ENCODE assay signal across 21 cellular contexts in the genomic region with DNA sequence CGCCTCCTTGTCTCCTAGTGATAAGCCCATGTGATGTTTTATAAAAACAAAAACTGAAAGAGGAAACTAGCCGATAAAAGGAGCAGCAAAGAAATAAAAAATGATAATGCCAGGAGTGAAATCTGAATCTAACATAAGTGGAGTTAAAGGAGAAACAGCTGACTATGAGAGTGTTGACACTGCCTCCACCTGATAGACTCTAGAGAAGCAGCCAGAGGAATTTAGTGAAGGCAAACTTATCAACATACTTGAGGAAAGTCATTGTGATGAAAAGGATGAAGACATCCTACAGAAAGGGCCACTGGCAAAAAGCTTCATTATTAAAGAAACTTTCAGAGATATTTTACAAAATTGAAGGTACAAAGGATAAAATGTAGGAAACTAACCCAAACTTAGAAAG. TPM values are rescaled to one million over a fixed set of nuclear protein-coding genes. Genes with fewer than 3 reads are reported as not detected.
DNase-seq lines count a peak whose midpoint lies in the region; ATAC-seq and TF ChIP-seq lines count a peak whose summit lies in the region.
"Had no signal": no experiment of that assay in that cellular context is flagged by ENCODE, and none has a peak within 500 bp of the region (broad histone marks: within the 10 kb centered on the region; RNA-seq: fewer than 3 reads in every experiment).

No MANE protein-coding gene starts in this region.

- BruUV-seq in PC-9 (replicated peaks; lab: Mats Ljungman, UMichigan) (no TSS peak), A673 (replicated peaks; lab: Mats Ljungman, UMichigan) (no TSS peak)

- H3K36me3 ChIP-seq in SK-N-SH (replicated peaks in 1 of 2; ENCODE audit: control insufficient read depth in 1 of 2, insufficient read depth in 2 of 2, low read length in 1 of 2) (no peaks in the 10 kb centered on the region), PC-9 (ENCODE audit: low read depth) (no peaks in the 10 kb centered on the region), endodermal cell (ENCODE audit: control insufficient read depth, insufficient read depth, low read length) (no peaks in the 10 kb centered on the region), A673 (ENCODE audit: insufficient read depth, low read length, poor library complexity, severe bottlenecking) (no peaks in the 10 kb centered on the region), spleen (no peaks in the 10 kb centered on the region)

- H3K79me2 ChIP-seq in SK-N-SH (ENCODE audit: insufficient read depth) (no peaks in the 10 kb centered on the region), PC-9 (ENCODE audit: low read depth) (no peaks in the 10 kb centered on the region)

- H3K27me3 ChIP-seq in SK-N-SH (ENCODE audit: insufficient read depth) (no peaks in the 10 kb centered on the region), PC-9 (ENCODE audit: insufficient read depth, low read depth) (no peaks in the 10 kb centered on the region), endodermal cell (ENCODE audit: control insufficient read depth, insufficient read depth, low read length, poor library complexity, severe bottlenecking) (peaks cover 14% of the 10 kb centered on the region), A673 (replicated peaks; ENCODE audit: insufficient read depth, low read depth, low read length, poor library complexity) (no peaks in the 10 kb centered on the region), spleen (replicated peaks in 1 of 7) (peaks cover 0 to 56% (median 18%) of the 10 kb centered on the region in 7 donors)

- peaks cover 14% of the 10 kb centered on the region for H3K9me3 Mint-ChIP-seq in endodermal cell
- H3K9me3 Mint-ChIP-seq: IgD-negative memory B cell had no signal

- H3K4me1 ChIP-seq in SK-N-SH (ENCODE audit: control insufficient read depth in 1 of 2, insufficient read depth in 2 of 2, low read depth in 1 of 2, low read length in 1 of 2) (no peaks in the 10 kb centered on the region), PC-9 (replicated peaks; ENCODE audit: insufficient read depth) (no peaks in the 10 kb centered on the region), endodermal cell (ENCODE audit: control insufficient read depth, insufficient read depth, low read length) (peaks cover 2% of the 10 kb centered on the region), A673 (ENCODE audit: insufficient read depth, low read length, poor library complexity, severe bottlenecking) (no peaks in the 10 kb centered on the region), spleen (peaks cover 0 to 7% (median 0%) of the 10 kb centered on the region in 6 donors)
- H3K4me1 ChIP-seq: Caco-2 had no signal

- peaks cover 29% of the 10 kb centered on the region for H3K27me3 Mint-ChIP-seq in endodermal cell (ENCODE audit: insufficient read depth)

- H3K9me3 ChIP-seq in SK-N-SH (no peaks in the 10 kb centered on the region), PC-9 (ENCODE audit: insufficient read depth, low read depth) (no peaks in the 10 kb centered on the region), endodermal cell (ENCODE audit: control insufficient read depth, low read length) (peaks cover 11% of the 10 kb centered on the region), A673 (ENCODE audit: low read depth, low read length, poor library complexity, severe bottlenecking) (no peaks in the 10 kb centered on the region), spleen (no peaks in the 10 kb centered on the region)
- H3K9me3 ChIP-seq: Caco-2 had no signal

- TF ChIP-seq CTCF in SK-N-SH (IDR thresholded peaks at IDR 0.05): no peak
- TF ChIP-seq CTCF in PC-9 (conservative IDR thresholded peaks at IDR 0.05): no peak
- peak; percentile 16 for TF ChIP-seq CTCF in endodermal cell (conservative IDR thresholded peaks at IDR 0.05)
- no peak for TF ChIP-seq CTCF in A673 (conservative IDR thresholded peaks at IDR 0.05; ENCODE audit: low read depth, low read length)
- TF ChIP-seq CTCF in spleen (IDR thresholded peaks at IDR 0.05 in 8 of 11, conservative IDR thresholded peaks at IDR 0.05 in 3 of 11): no peak

- no peak for DNase-seq in SK-N-SH
- no peak for DNase-seq in PC-9
- DNase-seq in endodermal cell: no peak
- DNase-seq in activated CD4-positive, CD25-positive, alpha-beta regulatory T cell treated with anti-CD3 and anti-CD28 coated beads, Interleukin-2, amount 50 U/mL, for 72 hours: no peak
- no peak for DNase-seq in A673 (ENCODE audit: low spot score)
- no peak for DNase-seq in spleen
- DNase-seq: Caco-2; CD4-positive, CD25-positive, alpha-beta regulatory T cell; DMS79; HCEC 1CT; NCI-H1105 treated with DMSO at 0.1 percent for 48 hours; NCI-H1694 treated with DMSO at 0.1 percent for 48 hours; NCI-H2171 treated with DMSO at 0.1 percent for 48 hours; NCI-H446 treated with DMSO at 0.1 percent for 48 hours; NCI-H774; Right ventricle myocardium superior had no signal

- H3K36me3 Mint-ChIP-seq in endodermal cell (ENCODE audit: low read depth): no peaks in the 10 kb centered on the region
- H3K36me3 Mint-ChIP-seq: IgD-negative memory B cell had no signal

- intact Hi-C loops in PC-9 (cut with micrococcal nuclease; ENCODE audit: unreplicated experiment): no loop called here
- intact Hi-C loops in A673 (cut with micrococcal nuclease; ENCODE audit: unreplicated experiment): no loop called here
- intact Hi-C loops in spleen (cut with DNase I; ENCODE audit: low total_unique reads): no loop called here

- H4K20me1 ChIP-seq in SK-N-SH (ENCODE audit: insufficient read depth) (no peaks in the 10 kb centered on the region), PC-9 (ENCODE audit: insufficient read depth) (no peaks in the 10 kb centered on the region)

- H3K4me3 Mint-ChIP-seq in endodermal cell: no peak overlapping the region
- H3K4me3 Mint-ChIP-seq: CD4-positive, CD25-positive, alpha-beta regulatory T cell; IgD-negative memory B cell had no signal

- peak; percentile 46; the same call in 2 of the 3 replicates for ATAC-seq in SK-N-SH treated with all-trans-retinoic acid at 6 μM for 48 hours

- no peak for TF ChIP-seq RAD21 in SK-N-SH (IDR thresholded peaks at IDR 0.05; ENCODE audit: low read length)

- no peak for TF ChIP-seq EP300 in SK-N-SH (IDR thresholded peaks at IDR 0.05; ENCODE audit: borderline replicate concordance in 1 of 2, low read depth in 1 of 2, low read length in 1 of 2)

- no peak overlapping the region for H3K4me2 ChIP-seq in SK-N-SH
- 0 out of 2 replicates have a peak overlapping the region, but pooled peaks have one; percentile 62 for H3K4me2 ChIP-seq in PC-9

- WGBS in SK-N-SH (ENCODE audit: low lambda C conversion rate): 76% methylated on average over 2 of the region's 2 CpGs
- WGBS in endodermal cell (ENCODE audit: insufficient coverage in 1 of 2, insufficient read length in 1 of 2), 2 experiments: 85 to 94% methylated on average over 2 of the region's 2 CpGs
- 70 to 86% (median 80%) methylated on average over 2 of the region's 2 CpGs for WGBS in spleen, 5 donors

- H3K4me3 ChIP-seq in SK-N-SH (ENCODE audit: low read depth in 2 of 2, low read length in 1 of 2) (no peak overlapping the region), PC-9 (no peak overlapping the region), endodermal cell (ENCODE audit: low read length) (no peak overlapping the region), A673 (ENCODE audit: low read depth, low read length, poor library complexity, severe bottlenecking) (no peak overlapping the region), spleen (no peak overlapping the region)

- H3K27ac ChIP-seq in SK-N-SH (ENCODE audit: low read depth in 2 of 2, low read length in 1 of 2): no peak overlapping the region
- H3K27ac ChIP-seq in PC-9: no peak overlapping the region
- H3K27ac ChIP-seq in endodermal cell (ENCODE audit: low read depth, low read length): no peak overlapping the region
- H3K27ac ChIP-seq in A673 (ENCODE audit: low read depth, low read length, poor library complexity, severe bottlenecking): no peak overlapping the region
- H3K27ac ChIP-seq in spleen: no peak overlapping the region
- H3K27ac ChIP-seq: HL-60 had no signal

- TF ChIP-seq POLR2A in spleen (IDR thresholded peaks at IDR 0.05): no peak

- H3F3A ChIP-seq in SK-N-SH (replicated peaks; ENCODE audit: insufficient read depth) (peaks cover 9% of the 10 kb centered on the region), PC-9 (ENCODE audit: insufficient read depth, low read depth) (0 out of 2 replicates have a peak, but pooled peaks cover 4% of the 10 kb centered on the region)

- CTCF ChIA-PET in SK-N-SH (lab: Yijun Ruan, JAX) (interaction anchor here (0.7 kb wide), 1 partner anchor 994 kb away, joined by 3 read pairs; no protein-coding TSS in a partner anchor), PC-9 (lab: Charles Lee) (no interaction called here), A673 (lab: Charles Lee) (no interaction called here)

- peaks cover 12% of the 10 kb centered on the region for H3K4me1 Mint-ChIP-seq in endodermal cell

- no peak overlapping the region for H2AFZ ChIP-seq in SK-N-SH (ENCODE audit: low read depth)
- H2AFZ ChIP-seq in PC-9: no peak overlapping the region

- no peak overlapping the region for H3K27ac Mint-ChIP-seq in endodermal cell
- H3K27ac Mint-ChIP-seq: B cell; CD4-positive, CD25-positive, alpha-beta regulatory T cell; IgD-negative memory B cell had no signal

- H3K9ac ChIP-seq in SK-N-SH: no peak overlapping the region
- H3K9ac ChIP-seq in endodermal cell (ENCODE audit: extremely low read depth, low read length, poor library complexity, severe bottlenecking): no peak overlapping the region

- POLR2A ChIA-PET in SK-N-SH (lab: Yijun Ruan, JAX) (no interaction called here), PC-9 (lab: Charles Lee; ENCODE audit: unreplicated experiment) (no interaction called here), A673 (lab: Charles Lee; ENCODE audit: low non-redundant PET) (no interaction called here)

- H3K9me2 ChIP-seq in SK-N-SH: no peaks in the 10 kb centered on the region
- H3K9me2 ChIP-seq in PC-9 (ENCODE audit: insufficient read depth): no peaks in the 10 kb centered on the region

TF ChIP-seq in SK-N-SH, 30 proteins besides CTCF, POLR2A, EP300 and RAD21 (continues in another document):
- no peak for TF ChIP-seq POLR2AphosphoS5 (IDR thresholded peaks at IDR 0.05; ENCODE audit: low read depth, low read length)

RNA-seq across cellular contexts. Expression of a gene that starts 1.9 kb away (rescaled TPM):
- polyA plus RNA-seq in SK-N-SH (2012; rRNA removed) (0.02 and 0.03 TPM in 2 replicates), spleen (under 1 TPM; 0.26 to 0.61 (median 0.47) TPM)
- polyA plus RNA-seq in SK-N-SH (2012; cell fraction: cytosol; rRNA removed): 0.04 and 0.06 TPM in 2 replicates
- 0.14 and 0.27 TPM in 2 replicates for polyA plus RNA-seq in SK-N-SH (2012; cell fraction: nucleus; rRNA removed)
- total RNA-seq in PC-9 (2021) (4.5 and 7.7 TPM in 2 replicates), endodermal cell (1 to 10 TPM; 3.8 to 5.5 TPM), A673 (2021) (not detected in 2 replicates), spleen (1 to 10 TPM in 4 of 7 donors, under 1 TPM in 3; 0.43 to 2.0 (median 1.1) TPM)
- 0.28 TPM for polyA plus RNA-seq in endodermal cell (2013, experiment 1 of 2)
- polyA plus RNA-seq in endodermal cell (2013, experiment 2 of 2): 0.21 TPM
- total RNA-seq: B cell; Caco-2; CD4-positive, CD25-positive, alpha-beta regulatory T cell; LHCN-M2; Right ventricle myocardium superior had no signal
- polyA plus RNA-seq: CD4-positive, CD25-positive, alpha-beta regulatory T cell; IgD-negative memory B cell had no signal

RNA-seq across cellular contexts. Expression of a gene that starts 7.8 kb away (rescaled TPM):
- polyA plus RNA-seq in SK-N-SH (2012; rRNA removed): 17.3 and 19.1 TPM in 2 replicates
- polyA plus RNA-seq in SK-N-SH (2012; cell fraction: cytosol; rRNA removed): 11.1 and 14.4 TPM in 2 replicates
- polyA plus RNA-seq in SK-N-SH (2012; cell fraction: nucleus; rRNA removed): 22.9 and 25.0 TPM in 2 replicates
- 10.6 and 12.3 TPM in 2 replicates for total RNA-seq in PC-9 (2021)
- total RNA-seq in endodermal cell: 10 to 100 TPM in 1 of 2 donors, 1 to 10 TPM in 1; 7.0 to 10.1 TPM
- 10.4 TPM for polyA plus RNA-seq in endodermal cell (2013, experiment 1 of 2)
- 9.3 TPM for polyA plus RNA-seq in endodermal cell (2013, experiment 2 of 2)
- total RNA-seq in A673 (2021): 3.8 and 4.1 TPM in 2 replicates
- 10 to 100 TPM in 1 of 7 donors, 1 to 10 TPM in 6; 5.0 to 11.0 (median 8.1) TPM for total RNA-seq in spleen
- 1 to 10 TPM; 1.5 to 2.6 (median 1.5) TPM for polyA plus RNA-seq in spleen
